Comparison of ENCODE assay signal across 20 cellular contexts in genomic region chr3:59829527-59829926, GRCh38.
A peak's percentile ranks its signal among the peaks of the same experiment; 100 is the strongest.
DNase-seq lines count a peak whose midpoint lies in the region; ATAC-seq, FAIRE-seq and TF ChIP-seq lines count a peak whose summit lies in the region.
"Had no signal": no experiment of that assay in that cellular context is flagged by ENCODE, and none has a peak within 500 bp of the region (broad histone marks: within the 10 kb centered on the region; RNA-seq: fewer than 3 reads in every experiment).

No MANE protein-coding gene starts in this region.

- no peak overlapping the region for H3K4me3 Mint-ChIP-seq in nephron
- H3K4me3 Mint-ChIP-seq: CD8-positive, alpha-beta T cell had no signal

- peaks cover 3% of the 10 kb centered on the region for H3K9me3 Mint-ChIP-seq in nephron
- H3K9me3 Mint-ChIP-seq: CD8-positive, alpha-beta T cell had no signal

- FAIRE-seq in GM19239 (lab: Jason Lieb, UNC) = no peak
- FAIRE-seq: G401.6, GM12892, H54 had no signal

- H3K27ac ChIP-seq in right atrium auricular region = no peak overlapping the region
- H3K27ac ChIP-seq in left ventricle myocardium inferior (replicated peaks) = peak overlapping the region; percentile 70
- no peak overlapping the region for H3K27ac ChIP-seq in right cardiac atrium (ENCODE audit: low read length)
- H3K27ac ChIP-seq: BLaER1, C4-2B had no signal

- no peak overlapping the region for H3K4me3 ChIP-seq in right atrium auricular region
- no peak overlapping the region for H3K4me3 ChIP-seq in left ventricle myocardium inferior
- H3K4me3 ChIP-seq in right cardiac atrium (ENCODE audit: low read length) = no peak overlapping the region
- H3K4me3 ChIP-seq in H7 (ENCODE audit: insufficient read depth, low read depth, low read length) = no peak overlapping the region
- H3K4me3 ChIP-seq: BLaER1 had no signal

- H3K27ac Mint-ChIP-seq in nephron = peak overlapping the region in 2 of 3 experiments; percentile 20 to 60
- H3K27ac Mint-ChIP-seq: CD4-positive, CD25-positive, alpha-beta regulatory T cell; CD8-positive, alpha-beta T cell had no signal

- no peaks in the 10 kb centered on the region for H3K36me3 Mint-ChIP-seq in nephron (ENCODE audit: low read depth)
- H3K36me3 Mint-ChIP-seq: CD8-positive, alpha-beta T cell had no signal

- TF ChIP-seq CTCF in right atrium auricular region (IDR thresholded peaks at IDR 0.05) = no peak
- no peak for TF ChIP-seq CTCF in left ventricle myocardium inferior (IDR thresholded peaks at IDR 0.05; ENCODE audit: borderline replicate concordance)
- TF ChIP-seq CTCF in nephron (IDR thresholded peaks at IDR 0.05; ENCODE audit: unreplicated experiment in 3 of 3) = no peak

- H3K36me3 ChIP-seq in right atrium auricular region (no peaks in the 10 kb centered on the region), left ventricle myocardium inferior (no peaks in the 10 kb centered on the region), H7 (replicated peaks; ENCODE audit: control insufficient read depth, insufficient read depth, low read length) (no peaks in the 10 kb centered on the region)
- H3K36me3 ChIP-seq: BLaER1 had no signal

- H3K4me1 ChIP-seq in right atrium auricular region (peaks cover 0 to 12% of the 10 kb centered on the region in 2 donors), left ventricle myocardium inferior (peaks cover 31% of the 10 kb centered on the region), right cardiac atrium (ENCODE audit: control insufficient read depth, insufficient read depth, low read length) (peaks cover 2% of the 10 kb centered on the region)
- H3K4me1 ChIP-seq: BLaER1, Caco-2 had no signal

- intact Hi-C loops in Right ventricle myocardium superior (cut with DNase I) = no loop called here
- intact Hi-C loops in left ventricle myocardium inferior (cut with micrococcal nuclease) = no loop called here
- intact Hi-C loops in right cardiac atrium (cut with DNase I) = no loop called here

- H3K27me3 ChIP-seq in right atrium auricular region (no peaks in the 10 kb centered on the region), left ventricle myocardium inferior (ENCODE audit: low read depth) (no peaks in the 10 kb centered on the region), right cardiac atrium (ENCODE audit: control insufficient read depth, insufficient read depth) (no peaks in the 10 kb centered on the region), H7 (ENCODE audit: control insufficient read depth, insufficient read depth, low read length) (no peaks in the 10 kb centered on the region)
- H3K27me3 ChIP-seq: BLaER1 had no signal

- no peaks in the 10 kb centered on the region for H3K27me3 Mint-ChIP-seq in nephron (ENCODE audit: low read depth)
- H3K27me3 Mint-ChIP-seq: CD4-positive, CD25-positive, alpha-beta regulatory T cell had no signal

- peaks cover 48% of the 10 kb centered on the region for H3K4me1 Mint-ChIP-seq in nephron

- H3K9me3 ChIP-seq in right atrium auricular region (no peaks in the 10 kb centered on the region), left ventricle myocardium inferior (replicated peaks) (no peaks in the 10 kb centered on the region), right cardiac atrium (ENCODE audit: control insufficient read depth, low read length) (no peaks in the 10 kb centered on the region)
- H3K9me3 ChIP-seq: Caco-2 had no signal

- WGBS in right cardiac atrium = 44% methylated on average over 1 of the region's 1 CpG

- ATAC-seq in Right ventricle myocardium superior (ENCODE audit: poor library complexity) (peak; percentile 44), right cardiac atrium (peak; percentile 38 to 44), GM21717 (IDR thresholded peaks at IDR 0.05; ENCODE audit: unreplicated experiment) (no peak)
- ATAC-seq: CD8-positive, alpha-beta T cell had no signal

- DNase-seq in Right ventricle myocardium superior (no peak), right atrium auricular region (ENCODE audit: low spot score) (no peak), left ventricle myocardium inferior (no peak), right cardiac atrium (no peak), H7 (no peak), GM19239 (ENCODE audit: insufficient read length, low spot score) (no peak)
- DNase-seq: Caco-2; CD4-positive, CD25-positive, alpha-beta regulatory T cell; CD8-positive, alpha-beta T cell; DMS153; DND-41; GOT3; HCEC 1CT had no signal
